ENCODE assay signal across 8 cellular contexts in genomic region chr19:28468701-28469459, GRCh38.
DNase-seq lines count a peak whose midpoint lies in the region; ATAC-seq, FAIRE-seq and TF ChIP-seq lines count a peak whose summit lies in the region.

No MANE protein-coding gene starts in this region.

- DNase-seq in Caki2 (ENCODE audit: low read depth): peak; percentile 73
- peak; percentile 40 for DNase-seq in NB4 (ENCODE audit: low read depth)
- peak; percentile 69 for DNase-seq in astrocyte (ENCODE audit: low read depth)
- DNase-seq in natural killer cell: peak; percentile 29
- no peak for DNase-seq in KG1 (lab: John Stamatoyannopoulos, UW)
- DNase-seq in medulla oblongata (ENCODE audit: extremely low spot score): no peak
- no peak for DNase-seq in progenitor cell of endocrine pancreas (ENCODE audit: low spot score, unreplicated experiment)
- DNase-seq in SKM-1 treated with dmso at 0.1 percent for 144 hours (lab: John Stamatoyannopoulos, UW; ENCODE audit: unreplicated experiment): no peak

- no peak overlapping the region for H3K4me3 ChIP-seq in NB4 (ENCODE audit: low read depth, low read length)
- no peak overlapping the region for H3K4me3 ChIP-seq in astrocyte (ENCODE audit: insufficient read depth, low read depth, low read length)

- no peak for TF ChIP-seq POLR2A in NB4 (IDR thresholded peaks at IDR 0.05; ENCODE audit: extremely low read depth, insufficient read length)

- H3K9me3 ChIP-seq in astrocyte (ENCODE audit: insufficient read depth, low read depth, low read length): no peaks in the 10 kb centered on the region

- peak; percentile 78 to 84 (median 79) for ATAC-seq in natural killer cell

- peak overlapping the region; percentile 56 for H3K27ac ChIP-seq in astrocyte (ENCODE audit: low read depth, low read length)

- peak overlapping the region; percentile 28 for H2AFZ ChIP-seq in astrocyte (ENCODE audit: low read depth, low read length)

- in situ Hi-C loops in Caki2 (cut with HindIII; ENCODE audit: low pct_unique_long_range_greater_than_20kb, low sequenced_read_pairs): no loop called here

- intact Hi-C loops in natural killer cell (cut with micrococcal nuclease): loop anchor here (5.0 kb wide), 1 partner anchor 33 kb away; no protein-coding TSS in a partner anchor

- H3K79me2 ChIP-seq in astrocyte (ENCODE audit: insufficient read depth, low read length): no peaks in the 10 kb centered on the region

- H3K4me2 ChIP-seq in astrocyte (ENCODE audit: low read length): peak overlapping the region; percentile 64

- TF ChIP-seq CTCF in NB4 (IDR thresholded peaks at IDR 0.05; ENCODE audit: low read depth, low read length): no peak
- TF ChIP-seq CTCF in astrocyte (IDR thresholded peaks at IDR 0.05; ENCODE audit: insufficient read depth, low read depth, low read length): no peak
- TF ChIP-seq CTCF in natural killer cell (IDR thresholded peaks at IDR 0.05): no peak
- TF ChIP-seq CTCF in progenitor cell of endocrine pancreas (IDR thresholded peaks at IDR 0.05; ENCODE audit: unreplicated experiment): no peak

- H3K27ac Mint-ChIP-seq in astrocyte (ENCODE audit: unreplicated experiment) (peak overlapping the region; percentile 72), natural killer cell (peak overlapping the region; percentile 67 to 81), progenitor cell of endocrine pancreas (no peak overlapping the region)

- H3K4me3 Mint-ChIP-seq in astrocyte (ENCODE audit: unreplicated experiment): no peak overlapping the region
- H3K4me3 Mint-ChIP-seq in natural killer cell: peak overlapping the region; percentile 70
- no peak overlapping the region for H3K4me3 Mint-ChIP-seq in progenitor cell of endocrine pancreas (ENCODE audit: low read depth)

- FAIRE-seq in astrocyte (lab: Jason Lieb, UNC): peak; percentile 73

- H3K36me3 Mint-ChIP-seq in astrocyte (ENCODE audit: low read depth, unreplicated experiment): no peaks in the 10 kb centered on the region
- no peaks in the 10 kb centered on the region for H3K36me3 Mint-ChIP-seq in natural killer cell
- no peaks in the 10 kb centered on the region for H3K36me3 Mint-ChIP-seq in progenitor cell of endocrine pancreas (ENCODE audit: insufficient read depth)

- H3K9ac ChIP-seq in astrocyte (ENCODE audit: low read length): peak overlapping the region; percentile 29

- H3K36me3 ChIP-seq in astrocyte (ENCODE audit: insufficient read depth, low read length): no peaks in the 10 kb centered on the region

- no peaks in the 10 kb centered on the region for H3K27me3 ChIP-seq in astrocyte (ENCODE audit: insufficient read depth, low read length)

- peaks cover 2% of the 10 kb centered on the region for H3K9me3 Mint-ChIP-seq in astrocyte (ENCODE audit: unreplicated experiment)
- H3K9me3 Mint-ChIP-seq in natural killer cell: no peaks in the 10 kb centered on the region
- no peaks in the 10 kb centered on the region for H3K9me3 Mint-ChIP-seq in progenitor cell of endocrine pancreas (ENCODE audit: low read depth)

- H4K20me1 ChIP-seq in astrocyte (ENCODE audit: insufficient read depth, low read length): no peaks in the 10 kb centered on the region

- peaks cover 21% of the 10 kb centered on the region for H3K4me1 ChIP-seq in astrocyte (ENCODE audit: insufficient read depth, low read length)

- H3K4me1 Mint-ChIP-seq in astrocyte (ENCODE audit: low read depth, unreplicated experiment): peaks cover 45% of the 10 kb centered on the region
- peaks cover 73 to 78% of the 10 kb centered on the region in 2 donors for H3K4me1 Mint-ChIP-seq in natural killer cell
- H3K4me1 Mint-ChIP-seq in progenitor cell of endocrine pancreas (ENCODE audit: low read depth): peaks cover 1% of the 10 kb centered on the region

- no peaks in the 10 kb centered on the region for H3K27me3 Mint-ChIP-seq in astrocyte (ENCODE audit: low read depth, unreplicated experiment)
- H3K27me3 Mint-ChIP-seq in natural killer cell (ENCODE audit: low read depth in 2 of 2): no peaks in the 10 kb centered on the region
- peaks cover 20% of the 10 kb centered on the region for H3K27me3 Mint-ChIP-seq in progenitor cell of endocrine pancreas

Comparison
In these comparisons a context has a peak if more than half of its experiments do, and no peak if none do; other contexts are left out.
1. DNase-seq: peak in Caki2 (single experiment), NB4 (single experiment), astrocyte (single experiment) and natural killer cell (single experiment); none in KG1 (single experiment), medulla oblongata (single experiment), progenitor cell of endocrine pancreas (single experiment) and SKM-1 treated with dmso at 0.1 percent for 144 hours (single experiment).